In the genomic region with DNA sequence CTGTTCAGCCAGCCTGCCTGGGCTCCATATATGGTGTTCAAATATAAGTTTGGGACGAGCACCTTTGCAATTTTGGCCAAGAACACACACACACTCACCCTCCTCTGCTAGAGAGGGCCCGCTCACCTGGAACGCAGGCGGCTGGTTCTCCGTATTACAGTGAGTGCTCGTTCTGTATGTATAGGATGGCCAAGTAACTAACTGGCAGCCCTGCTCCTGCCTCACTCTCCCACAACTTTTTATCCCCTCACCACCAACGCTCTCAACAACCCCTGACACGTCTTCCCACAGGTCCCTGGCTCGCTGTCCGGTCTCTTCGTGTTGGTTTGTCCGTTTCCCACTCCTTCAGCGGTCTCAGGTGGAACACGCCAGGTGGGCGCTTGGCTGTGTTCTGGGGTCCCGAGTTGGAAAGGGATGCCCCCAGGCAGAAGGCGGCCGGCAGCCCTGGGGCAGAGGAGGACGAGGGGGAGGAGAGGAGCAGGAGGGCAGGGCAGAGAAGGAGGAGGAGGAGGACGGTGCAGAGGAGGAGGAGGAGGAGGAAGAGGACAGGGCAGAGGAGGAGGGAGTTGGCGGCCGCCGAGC, we compare ENCODE assay signal across 2 cellular contexts.
TF ChIP-seq lines count a peak whose summit lies in the region.

No MANE protein-coding gene starts in this region.

TF ChIP-seq in K562, 482 proteins besides CTCF, POLR2A, EP300 and RAD21 (continued from another document):
- TF ChIP-seq SMARCE1 (IDR thresholded peaks at IDR 0.05) (no peak), ZC3H11A (IDR thresholded peaks at IDR 0.05; ENCODE audit: low read depth, low read length) (no peak), ZNF175 (CRISPR knock-in tag; IDR thresholded peaks at IDR 0.05; ENCODE audit: low read depth) (no peak)

TF ChIP-seq in liver, 16 proteins besides CTCF, POLR2A, EP300 and RAD21 (continued from another document):
- TF ChIP-seq, protein P1, sequence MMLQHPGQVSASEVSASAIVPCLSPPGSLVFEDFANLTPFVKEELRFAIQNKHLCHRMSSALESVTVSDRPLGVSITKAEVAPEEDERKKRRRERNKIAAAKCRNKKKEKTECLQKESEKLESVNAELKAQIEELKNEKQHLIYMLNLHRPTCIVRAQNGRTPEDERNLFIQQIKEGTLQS (IDR thresholded peaks at IDR 0.05): no peak
- TF ChIP-seq, protein P2, sequence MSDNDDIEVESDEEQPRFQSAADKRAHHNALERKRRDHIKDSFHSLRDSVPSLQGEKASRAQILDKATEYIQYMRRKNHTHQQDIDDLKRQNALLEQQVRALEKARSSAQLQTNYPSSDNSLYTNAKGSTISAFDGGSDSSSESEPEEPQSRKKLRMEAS (IDR thresholded peaks at IDR 0.05): no peak
- TF ChIP-seq FOXA1 (IDR thresholded peaks at IDR 0.05) (no peak), HNF4G (IDR thresholded peaks at IDR 0.05) (no peak), RXRA (IDR thresholded peaks at IDR 0.05) (no peak), JUND (IDR thresholded peaks at IDR 0.05) (no peak), SP1 (IDR thresholded peaks at IDR 0.05) (no peak), TAF1 (conservative IDR thresholded peaks at IDR 0.05) (no peak), GABPA (IDR thresholded peaks at IDR 0.05 in 1 of 2, conservative IDR thresholded peaks at IDR 0.05 in 1 of 2) (no peak), EGR1 (IDR thresholded peaks at IDR 0.05; ENCODE audit: low read depth in 2 of 2) (no peak)
- TF ChIP-seq, protein P3, sequence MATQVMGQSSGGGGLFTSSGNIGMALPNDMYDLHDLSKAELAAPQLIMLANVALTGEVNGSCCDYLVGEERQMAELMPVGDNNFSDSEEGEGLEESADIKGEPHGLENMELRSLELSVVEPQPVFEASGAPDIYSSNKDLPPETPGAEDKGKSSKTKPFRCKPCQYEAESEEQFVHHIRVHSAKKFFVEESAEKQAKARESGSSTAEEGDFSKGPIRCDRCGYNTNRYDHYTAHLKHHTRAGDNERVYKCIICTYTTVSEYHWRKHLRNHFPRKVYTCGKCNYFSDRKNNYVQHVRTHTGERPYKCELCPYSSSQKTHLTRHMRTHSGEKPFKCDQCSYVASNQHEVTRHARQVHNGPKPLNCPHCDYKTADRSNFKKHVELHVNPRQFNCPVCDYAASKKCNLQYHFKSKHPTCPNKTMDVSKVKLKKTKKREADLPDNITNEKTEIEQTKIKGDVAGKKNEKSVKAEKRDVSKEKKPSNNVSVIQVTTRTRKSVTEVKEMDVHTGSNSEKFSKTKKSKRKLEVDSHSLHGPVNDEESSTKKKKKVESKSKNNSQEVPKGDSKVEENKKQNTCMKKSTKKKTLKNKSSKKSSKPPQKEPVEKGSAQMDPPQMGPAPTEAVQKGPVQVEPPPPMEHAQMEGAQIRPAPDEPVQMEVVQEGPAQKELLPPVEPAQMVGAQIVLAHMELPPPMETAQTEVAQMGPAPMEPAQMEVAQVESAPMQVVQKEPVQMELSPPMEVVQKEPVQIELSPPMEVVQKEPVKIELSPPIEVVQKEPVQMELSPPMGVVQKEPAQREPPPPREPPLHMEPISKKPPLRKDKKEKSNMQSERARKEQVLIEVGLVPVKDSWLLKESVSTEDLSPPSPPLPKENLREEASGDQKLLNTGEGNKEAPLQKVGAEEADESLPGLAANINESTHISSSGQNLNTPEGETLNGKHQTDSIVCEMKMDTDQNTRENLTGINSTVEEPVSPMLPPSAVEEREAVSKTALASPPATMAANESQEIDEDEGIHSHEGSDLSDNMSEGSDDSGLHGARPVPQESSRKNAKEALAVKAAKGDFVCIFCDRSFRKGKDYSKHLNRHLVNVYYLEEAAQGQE (IDR thresholded peaks at IDR 0.05): no peak
- TF ChIP-seq, protein P4, sequence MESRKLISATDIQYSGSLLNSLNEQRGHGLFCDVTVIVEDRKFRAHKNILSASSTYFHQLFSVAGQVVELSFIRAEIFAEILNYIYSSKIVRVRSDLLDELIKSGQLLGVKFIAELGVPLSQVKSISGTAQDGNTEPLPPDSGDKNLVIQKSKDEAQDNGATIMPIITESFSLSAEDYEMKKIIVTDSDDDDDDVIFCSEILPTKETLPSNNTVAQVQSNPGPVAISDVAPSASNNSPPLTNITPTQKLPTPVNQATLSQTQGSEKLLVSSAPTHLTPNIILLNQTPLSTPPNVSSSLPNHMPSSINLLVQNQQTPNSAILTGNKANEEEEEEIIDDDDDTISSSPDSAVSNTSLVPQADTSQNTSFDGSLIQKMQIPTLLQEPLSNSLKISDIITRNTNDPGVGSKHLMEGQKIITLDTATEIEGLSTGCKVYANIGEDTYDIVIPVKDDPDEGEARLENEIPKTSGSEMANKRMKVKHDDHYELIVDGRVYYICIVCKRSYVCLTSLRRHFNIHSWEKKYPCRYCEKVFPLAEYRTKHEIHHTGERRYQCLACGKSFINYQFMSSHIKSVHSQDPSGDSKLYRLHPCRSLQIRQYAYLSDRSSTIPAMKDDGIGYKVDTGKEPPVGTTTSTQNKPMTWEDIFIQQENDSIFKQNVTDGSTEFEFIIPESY (IDR thresholded peaks at IDR 0.05): no peak
